13 cellular contexts compared by ENCODE assay signal in the genomic region with DNA sequence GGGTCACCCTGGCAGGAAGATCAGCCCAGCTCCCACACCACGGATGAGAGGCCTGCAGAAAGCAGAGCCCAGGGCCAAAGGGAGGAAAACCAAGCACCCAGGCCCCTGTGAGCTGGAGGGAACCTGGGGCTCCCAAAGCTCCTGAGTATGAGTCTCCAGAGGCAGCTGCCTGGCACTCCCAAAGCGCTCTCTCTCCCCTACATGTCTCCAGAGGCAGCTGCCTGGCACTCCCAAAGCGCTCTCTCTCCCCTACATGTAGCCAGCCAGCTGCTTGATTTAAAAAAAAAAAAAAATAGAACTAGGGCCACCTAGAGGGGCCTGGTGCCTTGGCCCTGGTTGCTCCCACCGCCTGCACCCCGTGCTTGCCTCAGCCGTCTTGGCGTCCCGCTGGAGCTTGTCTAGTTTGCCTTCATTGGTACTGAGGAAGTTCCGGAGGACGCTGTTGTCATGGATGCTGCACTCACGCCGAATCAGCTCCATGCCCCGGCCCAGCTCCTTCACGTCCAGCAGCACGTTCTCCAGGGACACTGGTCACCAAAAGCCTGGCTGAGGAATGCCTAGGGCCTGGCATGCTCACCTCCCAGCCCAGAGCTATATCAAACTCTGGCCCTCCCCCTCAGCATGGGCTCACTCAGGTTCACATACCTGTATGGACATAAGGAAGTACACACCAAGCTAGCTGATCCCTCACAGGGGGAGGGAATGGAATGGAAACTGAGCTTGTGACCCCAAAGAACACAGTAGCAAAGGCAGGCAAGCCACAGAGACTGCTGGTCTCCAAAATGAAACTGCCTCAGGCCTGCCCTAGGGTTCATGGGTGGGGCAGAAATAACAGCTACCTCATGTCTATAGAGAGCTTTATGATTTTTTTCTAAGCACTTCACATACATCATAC. TPM values are rescaled to one million over a fixed set of nuclear protein-coding genes. Genes with fewer than 3 reads are reported as not detected.
A peak's percentile ranks its signal among the peaks of the same experiment; 100 is the strongest.
DNase-seq lines count a peak whose midpoint lies in the region; ATAC-seq and TF ChIP-seq lines count a peak whose summit lies in the region.
"Had no signal": no experiment of that assay in that cellular context is flagged by ENCODE, and none has a peak within 500 bp of the region (broad histone marks: within the 10 kb centered on the region; RNA-seq: fewer than 3 reads in every experiment).

No MANE protein-coding gene starts in this region.

- peaks cover 11 to 49% of the 10 kb centered on the region in 2 donors for H3K4me1 ChIP-seq in left lung
- peaks cover 8 to 35% (median 32%) of the 10 kb centered on the region in 4 donors for H3K4me1 ChIP-seq in stomach
- H3K4me1 ChIP-seq: colonic mucosa had no signal

- intact Hi-C loops in activated CD4-positive, alpha-beta T cell treated with anti-CD3 and anti-CD28 coated beads, Interleukin-2, amount 10 ng/mL, durations not matched to agents 24 days and 14 days (cut with micrococcal nuclease): no loop called here
- intact Hi-C loops in activated CD8-positive, alpha-beta T cell treated with anti-CD3 and anti-CD28 coated beads for 36 hours (cut with micrococcal nuclease): no loop called here
- intact Hi-C loops in left lung (cut with DNase I): no loop called here
- intact Hi-C loops in stomach (cut with DNase I; ENCODE audit: low total_unique reads): no loop called here

- no peak for TF ChIP-seq POLR2A in stomach (IDR thresholded peaks at IDR 0.05)

- no peaks in the 10 kb centered on the region for H3K27me3 ChIP-seq in left lung
- no peaks in the 10 kb centered on the region for H3K27me3 ChIP-seq in stomach
- H3K27me3 ChIP-seq: colonic mucosa had no signal

- H3K4me3 ChIP-seq in left lung (no peak overlapping the region), stomach (no peak overlapping the region)
- H3K4me3 ChIP-seq: colonic mucosa had no signal

- H3K9me3 ChIP-seq in left lung (no peaks in the 10 kb centered on the region), stomach (no peaks in the 10 kb centered on the region)
- H3K9me3 ChIP-seq: colonic mucosa had no signal

- CTCF ChIA-PET in activated CD8-positive, alpha-beta T cell treated with anti-CD3 and anti-CD28 coated beads for 36 hours (lab: Charles Lee): interaction anchor here (0.7 to 25.4 kb wide), 12 partner anchors 8 to 408 kb away, joined by 3 to 556 read pairs (median 4); a partner anchor contains a TSS

- TF ChIP-seq CTCF in activated CD8-positive, alpha-beta T cell treated with anti-CD3 and anti-CD28 coated beads for 36 hours (IDR thresholded peaks at IDR 0.05): no peak
- TF ChIP-seq CTCF in left lung (IDR thresholded peaks at IDR 0.05): no peak
- TF ChIP-seq CTCF in stomach (IDR thresholded peaks at IDR 0.05): no peak

- H3K36me3 Mint-ChIP-seq in activated CD4-positive, alpha-beta T cell treated with anti-CD3 and anti-CD28 coated beads, Interleukin-2, amount 10 ng/mL, durations not matched to agents 24 days and 14 days (ENCODE audit: low read depth): peaks cover 56% of the 10 kb centered on the region
- H3K36me3 Mint-ChIP-seq in activated CD8-positive, alpha-beta T cell treated with anti-CD3 and anti-CD28 coated beads for 36 hours (ENCODE audit: low read depth): peaks cover 28% of the 10 kb centered on the region

- H3K4me3 Mint-ChIP-seq in activated CD4-positive, alpha-beta T cell treated with anti-CD3 and anti-CD28 coated beads, Interleukin-2, amount 10 ng/mL, durations not matched to agents 24 days and 14 days: no peak overlapping the region
- H3K4me3 Mint-ChIP-seq in activated CD8-positive, alpha-beta T cell treated with anti-CD3 and anti-CD28 coated beads for 36 hours: no peak overlapping the region

- POLR2A ChIA-PET in activated CD8-positive, alpha-beta T cell treated with anti-CD3 and anti-CD28 coated beads for 36 hours (lab: Charles Lee): interaction anchor here (0.5 to 1.6 kb wide), 8 partner anchors 10 to 581 kb away, joined by 3 to 6 read pairs (median 3); no protein-coding TSS in a partner anchor

- peaks cover 0 to 90% of the 10 kb centered on the region in 2 donors for H3K36me3 ChIP-seq in left lung
- peaks cover 40 to 93% (median 86%) of the 10 kb centered on the region in 4 donors for H3K36me3 ChIP-seq in stomach
- H3K36me3 ChIP-seq: colonic mucosa had no signal

- WGBS in stomach, 5 donors: 72 to 81% (median 73%) methylated on average over 15 of the region's 15 CpGs

- no peak for DNase-seq in activated CD4-positive, alpha-beta T cell treated with anti-CD3 and anti-CD28 coated beads, Interleukin-2, amount 10 ng/mL, durations not matched to agents 24 days and 14 days
- DNase-seq in activated CD4-positive, alpha-beta T cell treated with anti-CD3 and anti-CD28 coated beads, Interleukin-2, amount 50 U/mL, for 1 hour: no peak
- DNase-seq in activated CD8-positive, alpha-beta T cell treated with anti-CD3 and anti-CD28 coated beads for 36 hours: no peak
- DNase-seq in left lung (no peak), stomach (no peak), ureter (ENCODE audit: low spot score) (no peak), NCI-H524 (lab: John Stamatoyannopoulos, UW) (no peak), cerebellar cortex (ENCODE audit: low spot score) (no peak)
- DNase-seq: colonic mucosa; NCI-H1105 treated with DMSO at 0.1 percent for 48 hours; NCI-H748 treated with DMSO at 0.1 percent for 48 hours; stimulated activated CD4-positive, alpha-beta T cell treated with anti-CD3 and anti-CD28 coated beads, Interleukin-12 subunit alpha, Interleukin-12 subunit beta, amount 100 ng/mL, for 4 hours had no signal

- H3K27ac ChIP-seq in left lung (peak overlapping the region; percentile 56 to 72), stomach (peak overlapping the region in 4 of 5 donors; percentile 21 to 47 (median 42))
- H3K27ac ChIP-seq: colonic mucosa had no signal

- no peak for ATAC-seq in activated CD8-positive, alpha-beta T cell treated with anti-CD3 and anti-CD28 coated beads for 36 hours
- peak; percentile 20 for ATAC-seq in left lung
- ATAC-seq: SK-N-SH treated with all-trans-retinoic acid at 6 μM for 48 hours had no signal

- peak overlapping the region; percentile 34 for H3K27ac Mint-ChIP-seq in activated CD4-positive, alpha-beta T cell treated with anti-CD3 and anti-CD28 coated beads, Interleukin-2, amount 10 ng/mL, durations not matched to agents 24 days and 14 days
- peak overlapping the region; percentile 53 for H3K27ac Mint-ChIP-seq in activated CD8-positive, alpha-beta T cell treated with anti-CD3 and anti-CD28 coated beads for 36 hours

- H3K9me3 Mint-ChIP-seq in activated CD4-positive, alpha-beta T cell treated with anti-CD3 and anti-CD28 coated beads, Interleukin-2, amount 10 ng/mL, durations not matched to agents 24 days and 14 days: no peaks in the 10 kb centered on the region
- H3K9me3 Mint-ChIP-seq in activated CD8-positive, alpha-beta T cell treated with anti-CD3 and anti-CD28 coated beads for 36 hours: no peaks in the 10 kb centered on the region

- H3K4me1 Mint-ChIP-seq in activated CD4-positive, alpha-beta T cell treated with anti-CD3 and anti-CD28 coated beads, Interleukin-2, amount 10 ng/mL, durations not matched to agents 24 days and 14 days: peaks cover 30% of the 10 kb centered on the region
- peaks cover 14% of the 10 kb centered on the region for H3K4me1 Mint-ChIP-seq in activated CD8-positive, alpha-beta T cell treated with anti-CD3 and anti-CD28 coated beads for 36 hours (ENCODE audit: low read depth)

- H3K27me3 Mint-ChIP-seq in activated CD4-positive, alpha-beta T cell treated with anti-CD3 and anti-CD28 coated beads, Interleukin-2, amount 10 ng/mL, durations not matched to agents 24 days and 14 days: no peaks in the 10 kb centered on the region
- H3K27me3 Mint-ChIP-seq in activated CD8-positive, alpha-beta T cell treated with anti-CD3 and anti-CD28 coated beads for 36 hours: no peaks in the 10 kb centered on the region

- TF ChIP-seq EP300 in stomach (IDR thresholded peaks at IDR 0.05): no peak

RNA-seq across cellular contexts. Expression of a gene that starts 24.7 kb away (rescaled TPM):
- total RNA-seq in activated CD4-positive, alpha-beta T cell treated with anti-CD3 and anti-CD28 coated beads, Interleukin-2, amount 10 ng/mL, durations not matched to agents 24 days and 14 days: 12.3 and 12.7 TPM in 2 replicates
- total RNA-seq in activated CD8-positive, alpha-beta T cell treated with anti-CD3 and anti-CD28 coated beads for 36 hours: 1 to 10 TPM; 4.9 to 5.6 TPM
- total RNA-seq in left lung (10 to 100 TPM; 16.0 to 17.3 TPM), stomach (10 to 100 TPM in 3 of 5 donors, 1 to 10 TPM in 2; 6.7 to 39.7 (median 14.0) TPM), ureter (44.4 TPM)
- polyA plus RNA-seq in stomach: 10 to 100 TPM in 2 of 3 donors, 1 to 10 TPM in 1; 6.6 to 17.4 (median 12.6) TPM

RNA-seq across cellular contexts. Expression of a gene that starts 42.6 kb away (rescaled TPM):
- total RNA-seq in activated CD4-positive, alpha-beta T cell treated with anti-CD3 and anti-CD28 coated beads, Interleukin-2, amount 10 ng/mL, durations not matched to agents 24 days and 14 days: 0.16 and 0.33 TPM in 2 replicates
- total RNA-seq in activated CD8-positive, alpha-beta T cell treated with anti-CD3 and anti-CD28 coated beads for 36 hours: not detected
- total RNA-seq in left lung: under 1 TPM; 0.20 to 0.42 TPM
- total RNA-seq in stomach: 1 to 10 TPM in 1 of 5 donors, under 1 TPM in 2, not detected in 2; 0.18 to 7.0 (median 0.29) TPM
- under 1 TPM in 1 of 3 donors, not detected in 2; 0.25 TPM for polyA plus RNA-seq in stomach
- total RNA-seq in ureter: 1.2 TPM

RNA-seq across cellular contexts. Expression of a gene that starts 59.1 kb away (rescaled TPM):
- 39.1 and 39.8 TPM in 2 replicates for total RNA-seq in activated CD4-positive, alpha-beta T cell treated with anti-CD3 and anti-CD28 coated beads, Interleukin-2, amount 10 ng/mL, durations not matched to agents 24 days and 14 days
- 10 to 100 TPM; 22.8 to 23.5 TPM for total RNA-seq in activated CD8-positive, alpha-beta T cell treated with anti-CD3 and anti-CD28 coated beads for 36 hours
- total RNA-seq in left lung: 10 to 100 TPM; 30.0 to 33.0 TPM
- 10 to 100 TPM in 2 of 5 donors, 1 to 10 TPM in 3; 2.9 to 28.5 (median 9.6) TPM for total RNA-seq in stomach
- 1 to 10 TPM; 2.1 to 8.1 (median 5.2) TPM for polyA plus RNA-seq in stomach
- 12.6 TPM for total RNA-seq in ureter
